20 cellular contexts compared by ENCODE assay signal in genomic region chr14:46820291-46820690, GRCh38.
DNase-seq lines count a peak whose midpoint lies in the region; ATAC-seq, FAIRE-seq and TF ChIP-seq lines count a peak whose summit lies in the region.
"Had no signal": no experiment of that assay in that cellular context is flagged by ENCODE, and none has a peak within 500 bp of the region (broad histone marks: within the 10 kb centered on the region; RNA-seq: fewer than 3 reads in every experiment).

No MANE protein-coding gene starts in this region.

- DNase-seq in Right ventricle myocardium superior (peak; percentile 35), cardiac septum (ENCODE audit: low spot score) (no peak), kidney (peak; percentile 58), testis (peak; percentile 63), caudate nucleus (lab: John Stamatoyannopoulos, UW) (no peak), midbrain (lab: John Stamatoyannopoulos, UW) (no peak)
- DNase-seq in activated naive CD4-positive, alpha-beta T cell (lab: John Stamatoyannopoulos, UW), result no peak
- DNase-seq: CD8-positive, alpha-beta memory T cell; HFFc6; IMR-90; Kasumi-1; NCI-H1105 treated with DMSO at 0.1 percent for 48 hours; NCI-H1694 treated with DMSO at 0.1 percent for 48 hours; NCI-H226; NCI-H526 treated with DMSO at 0.1 percent for 48 hours; SJCRH30 had no signal

- TF ChIP-seq POLR2A in testis (IDR thresholded peaks at IDR 0.05), result no peak

- no peak for ATAC-seq in Right ventricle myocardium superior (ENCODE audit: poor library complexity)

- H3K27ac ChIP-seq in HUES6 (ENCODE audit: low read depth, low read length) (no peak overlapping the region), kidney (ENCODE audit: low read depth in 2 of 2, low read length in 2 of 2) (no peak overlapping the region), testis (no peak overlapping the region), caudate nucleus (ENCODE audit: low read depth, low read length) (no peak overlapping the region)
- H3K27ac ChIP-seq: BLaER1, SJCRH30 had no signal

- H3K27me3 ChIP-seq in HUES6 (ENCODE audit: control insufficient read depth, insufficient read depth, low read length), result peaks cover 13% of the 10 kb centered on the region; the same call in 1 of the 2 replicates
- no peaks in the 10 kb centered on the region for H3K27me3 ChIP-seq in testis
- H3K27me3 ChIP-seq: BLaER1, SJCRH30 had no signal

- WGBS in testis, 2 donors, result 67 to 90% methylated on average over 12 to 25 of the region's 42 CpGs

- H3K9ac ChIP-seq in HUES6 (ENCODE audit: low read length) (no peak overlapping the region), kidney (ENCODE audit: low read length in 2 of 2) (no peak overlapping the region)
- H3K9ac ChIP-seq: BLaER1 had no signal

- peak overlapping the region; percentile 43; the same call in 1 of the 2 replicates for H3K4me3 ChIP-seq in HUES6 (ENCODE audit: low read depth, low read length)
- no peak overlapping the region for H3K4me3 ChIP-seq in kidney (ENCODE audit: low read length in 2 of 2)
- peak overlapping the region; percentile 36 to 55 for H3K4me3 ChIP-seq in testis
- H3K4me3 ChIP-seq: BLaER1, SJCRH30 had no signal

- H3K36me3 ChIP-seq in HUES6 (ENCODE audit: control insufficient read depth, insufficient read depth, low read length), result no peaks in the 10 kb centered on the region
- no peaks in the 10 kb centered on the region for H3K36me3 ChIP-seq in kidney (ENCODE audit: control insufficient read depth in 1 of 2, insufficient read depth in 2 of 2, low read length in 2 of 2)
- H3K36me3 ChIP-seq in testis (ENCODE audit: low read depth, missing control alignments), result no peaks in the 10 kb centered on the region
- H3K36me3 ChIP-seq: BLaER1, SJCRH30 had no signal

- TF ChIP-seq CTCF in kidney (IDR thresholded peaks at IDR 0.05; ENCODE audit: borderline replicate concordance, extremely low read depth, insufficient read depth), result no peak
- no peak for TF ChIP-seq CTCF in testis (IDR thresholded peaks at IDR 0.05)

- H3K4me1 ChIP-seq in HUES6 (ENCODE audit: control insufficient read depth, insufficient read depth, low read length), result peaks cover 20% of the 10 kb centered on the region
- H3K4me1 ChIP-seq in kidney (ENCODE audit: control insufficient read depth in 1 of 2, insufficient read depth in 1 of 2, low read depth in 1 of 2, low read length in 2 of 2), result no peaks in the 10 kb centered on the region
- no peaks in the 10 kb centered on the region for H3K4me1 ChIP-seq in testis
- H3K4me1 ChIP-seq: BLaER1, SJCRH30 had no signal

- FAIRE-seq in kidney (lab: Jason Lieb, UNC), result no peak
- FAIRE-seq: D721Med, RCC 7860 had no signal

- H3K9me3 ChIP-seq in HUES6 (ENCODE audit: control insufficient read depth, insufficient read depth, low read depth, low read length) (no peaks in the 10 kb centered on the region), kidney (ENCODE audit: control insufficient read depth in 1 of 2, low read length in 2 of 2) (no peaks in the 10 kb centered on the region), testis (no peaks in the 10 kb centered on the region)
- H3K9me3 ChIP-seq: SJCRH30 had no signal

- intact Hi-C loops in Right ventricle myocardium superior (cut with DNase I) (no loop called here), cardiac septum (cut with DNase I) (no loop called here), kidney (cut with DNase I) (no loop called here), testis (cut with DNase I; ENCODE audit: low total_unique reads) (no loop called here)

Comparison
In these comparisons a context has a peak if more than half of its experiments do, and no peak if none do; other contexts are left out.
1. DNase-seq: peak in Right ventricle myocardium superior (single experiment), kidney (single experiment) and testis (single experiment); none in cardiac septum (single experiment), caudate nucleus (0 of 61), activated naive CD4-positive, alpha-beta T cell (0 of 4) and midbrain (single experiment).
2. H3K4me3 ChIP-seq: peak in HUES6 (single experiment) and testis (2 of 2); none in kidney (0 of 2).